Comparison of ENCODE assay signal across 3 cellular contexts in genomic region chr11:32864555-32864954, GRCh38.
"Had no signal": no experiment of that assay in that cellular context is flagged by ENCODE, and none has a peak within 500 bp of the region (broad histone marks: within the 10 kb centered on the region; RNA-seq: fewer than 3 reads in every experiment).

No MANE protein-coding gene starts in this region.

- H3K4me3 ChIP-seq: GM12878 had no signal

- DNase-seq: GDM1, GF-D8 had no signal

- ATAC-seq: GM12878 had no signal
